ENCODE assay signal across 18 cellular contexts in genomic region chr13:109971006-109971744, GRCh38.
A peak's percentile ranks its signal among the peaks of the same experiment; 100 is the strongest.
DNase-seq lines count a peak whose midpoint lies in the region; ATAC-seq, FAIRE-seq and TF ChIP-seq lines count a peak whose summit lies in the region.
"Had no signal": no experiment of that assay in that cellular context is flagged by ENCODE, and none has a peak within 500 bp of the region (broad histone marks: within the 10 kb centered on the region; RNA-seq: fewer than 3 reads in every experiment).

No MANE protein-coding gene starts in this region.

- no peaks in the 10 kb centered on the region for H3K9me1 ChIP-seq in keratinocyte (ENCODE audit: control insufficient read depth, extremely low read depth, insufficient read depth, low read length)

- no peaks in the 10 kb centered on the region for H3K4me1 Mint-ChIP-seq in CD8-positive, alpha-beta T cell (ENCODE audit: low read depth)

- H3K4me1 ChIP-seq in keratinocyte (ENCODE audit: control insufficient read depth, extremely low read depth, insufficient read depth, low read length) (peaks cover 11% of the 10 kb centered on the region), mammary epithelial cell (ENCODE audit: insufficient read depth, low read length) (no peaks in the 10 kb centered on the region), OCI-LY7 (ENCODE audit: insufficient read depth, low read length, poor library complexity, severe bottlenecking) (no peaks in the 10 kb centered on the region)
- H3K4me1 ChIP-seq in CD8-positive, alpha-beta T cell (ENCODE audit: insufficient read depth, low read length) = no peaks in the 10 kb centered on the region

- intact Hi-C loops in mammary epithelial cell (cut with micrococcal nuclease) = no loop called here
- intact Hi-C loops in OCI-LY7 (cut with micrococcal nuclease; ENCODE audit: unreplicated experiment) = no loop called here
- intact Hi-C loops in CD8-positive, alpha-beta T cell (cut with DNase I, micrococcal nuclease) = no loop called here

- no peak for FAIRE-seq in keratinocyte (lab: Jason Lieb, UNC)
- FAIRE-seq: RCC 7860 had no signal

- H4K20me1 ChIP-seq in keratinocyte (ENCODE audit: control insufficient read depth, extremely low read depth, insufficient read depth, low read length) = no peaks in the 10 kb centered on the region
- H4K20me1 ChIP-seq in mammary epithelial cell (ENCODE audit: insufficient read depth, low read length) = no peaks in the 10 kb centered on the region
- H4K20me1 ChIP-seq in OCI-LY7 (ENCODE audit: insufficient read depth, low read length) = no peaks in the 10 kb centered on the region

- peaks cover 8% of the 10 kb centered on the region for H3K9me3 Mint-ChIP-seq in CD8-positive, alpha-beta T cell

- no peak overlapping the region for H3K27ac ChIP-seq in keratinocyte (ENCODE audit: control insufficient read depth, insufficient read depth, low read length)
- H3K27ac ChIP-seq in mammary epithelial cell (ENCODE audit: insufficient read depth, low read depth, low read length) = no peak overlapping the region
- no peak overlapping the region for H3K27ac ChIP-seq in OCI-LY7 (ENCODE audit: low read depth, low read length, poor library complexity, severe bottlenecking)
- no peak overlapping the region for H3K27ac ChIP-seq in CD8-positive, alpha-beta T cell (ENCODE audit: low read depth, low read length)

- H3K4me3 Mint-ChIP-seq in CD8-positive, alpha-beta T cell = no peak overlapping the region
- H3K4me3 Mint-ChIP-seq: HFFc6 had no signal

- POLR2A ChIA-PET in OCI-LY7 (lab: Charles Lee) = no interaction called here
- POLR2A ChIA-PET in CD8-positive, alpha-beta T cell (lab: Charles Lee) = no interaction called here

- H3K4me2 ChIP-seq in keratinocyte (ENCODE audit: control insufficient read depth, extremely low read depth, insufficient read depth, low read depth, low read length) (peak overlapping the region; percentile 46), mammary epithelial cell (ENCODE audit: insufficient read depth, low read depth, low read length) (no peak overlapping the region), OCI-LY7 (ENCODE audit: low read length) (no peak overlapping the region)

- peaks cover 5% of the 10 kb centered on the region for H3K27me3 Mint-ChIP-seq in CD8-positive, alpha-beta T cell (ENCODE audit: low read depth)

- TF ChIP-seq CTCF in keratinocyte (optimal IDR thresholded peaks at IDR 0.05 in 1 of 3, IDR thresholded peaks at IDR 0.05 in 1 of 3, conservative IDR thresholded peaks at IDR 0.05 in 1 of 3; ENCODE audit: extremely low read depth in 1 of 3, insufficient read depth in 2 of 3, low read length in 3 of 3) (no peak), mammary epithelial cell (conservative IDR thresholded peaks at IDR 0.05 in 1 of 2, IDR thresholded peaks at IDR 0.05 in 1 of 2; ENCODE audit: extremely low read depth in 1 of 2, insufficient read depth in 1 of 2, low read depth in 1 of 2, low read length in 2 of 2) (no peak), OCI-LY7 (conservative IDR thresholded peaks at IDR 0.05; ENCODE audit: low read length) (no peak)
- TF ChIP-seq CTCF in CD8-positive, alpha-beta T cell (IDR thresholded peaks at IDR 0.05) = no peak

- no peaks in the 10 kb centered on the region for H3K36me3 Mint-ChIP-seq in CD8-positive, alpha-beta T cell

- H3K36me3 ChIP-seq in keratinocyte (ENCODE audit: control insufficient read depth in 2 of 2, extremely low read depth in 1 of 2, insufficient read depth in 2 of 2, low read length in 2 of 2) (no peaks in the 10 kb centered on the region), mammary epithelial cell (ENCODE audit: insufficient read depth, low read length) (no peaks in the 10 kb centered on the region), OCI-LY7 (ENCODE audit: insufficient read depth, low read length) (no peaks in the 10 kb centered on the region)
- no peaks in the 10 kb centered on the region for H3K36me3 ChIP-seq in CD8-positive, alpha-beta T cell (ENCODE audit: insufficient read depth, low read length)

- H3K79me2 ChIP-seq in keratinocyte (ENCODE audit: control insufficient read depth, insufficient read depth, low read length) (no peaks in the 10 kb centered on the region), mammary epithelial cell (ENCODE audit: insufficient read depth, low read length) (no peaks in the 10 kb centered on the region), OCI-LY7 (ENCODE audit: insufficient read depth, low read depth, low read length) (no peaks in the 10 kb centered on the region)

- H3K27me3 ChIP-seq in keratinocyte (ENCODE audit: control insufficient read depth, extremely low read depth, insufficient read depth, low read length) (no peaks in the 10 kb centered on the region), mammary epithelial cell (ENCODE audit: insufficient read depth, low read length) (no peaks in the 10 kb centered on the region)
- no peaks in the 10 kb centered on the region for H3K27me3 ChIP-seq in CD8-positive, alpha-beta T cell (ENCODE audit: insufficient read depth, low read length)

- in situ Hi-C loops in mammary epithelial cell (cut with MboI; ENCODE audit: low sequenced_read_pairs in 2 of 2) = no loop called here

- DNase-seq in AG20443 (ENCODE audit: low spot score) = peak; percentile 59
- peak; percentile 55 for DNase-seq in GM04504 (ENCODE audit: low read depth)
- peak; percentile 20 for DNase-seq in astrocyte of the hippocampus (ENCODE audit: low read depth, low spot score)
- DNase-seq in keratinocyte (ENCODE audit: low read depth, low spot score) = no peak
- no peak for DNase-seq in mammary epithelial cell
- DNase-seq in DMS79 treated with DMSO at 0.1 percent for 48 hours (lab: John Stamatoyannopoulos, UW) = no peak
- no peak for DNase-seq in OCI-LY7 (ENCODE audit: low spot score)
- DNase-seq in CD8-positive, alpha-beta T cell = no peak
- DNase-seq: ACHN, C1 segment of cervical spinal cord, COR-L47, DMS153, GOT3, HFFc6, NCI-H345, NCI-H774, SW 1271 had no signal

- no peaks in the 10 kb centered on the region for H3K9me2 ChIP-seq in OCI-LY7 (ENCODE audit: insufficient read depth, low read length)

- no peak for ATAC-seq in CD8-positive, alpha-beta T cell

- CTCF ChIA-PET in mammary epithelial cell (lab: Charles Lee; ENCODE audit: low non-redundant PET) (interaction anchor here (0.5 kb wide), 1 partner anchor 473 kb away, joined by 3 read pairs; no protein-coding TSS in a partner anchor), OCI-LY7 (lab: Charles Lee; ENCODE audit: unreplicated experiment) (no interaction called here)
- CTCF ChIA-PET in CD8-positive, alpha-beta T cell (lab: Charles Lee) = no interaction called here

- BruUV-seq in mammary epithelial cell (replicated peaks; lab: Mats Ljungman, UMichigan) (no TSS peak), OCI-LY7 (replicated peaks; lab: Mats Ljungman, UMichigan) (no TSS peak)

- H3K27ac Mint-ChIP-seq in CD8-positive, alpha-beta T cell = no peak overlapping the region
- H3K27ac Mint-ChIP-seq: HFFc6 had no signal

- WGBS in mammary epithelial cell (ENCODE audit: low coverage, missing lambda C conversion rate) = 48% methylated on average over 11 of the region's 17 CpGs

- H3K9ac ChIP-seq in keratinocyte (ENCODE audit: control insufficient read depth, extremely low read depth, insufficient read depth, low read length) (no peak overlapping the region), mammary epithelial cell (ENCODE audit: insufficient read depth, low read length) (no peak overlapping the region)

- H3K9me3 ChIP-seq in keratinocyte (ENCODE audit: control insufficient read depth, low read depth, low read length) = no peaks in the 10 kb centered on the region
- H3K9me3 ChIP-seq in mammary epithelial cell (replicated peaks; ENCODE audit: insufficient read depth, low read length) = peaks cover 2% of the 10 kb centered on the region
- no peaks in the 10 kb centered on the region for H3K9me3 ChIP-seq in OCI-LY7 (ENCODE audit: low read length)
- no peaks in the 10 kb centered on the region for H3K9me3 ChIP-seq in CD8-positive, alpha-beta T cell (ENCODE audit: low read length)

- dilution Hi-C loops in keratinocyte (cut with MboI; ENCODE audit: extremely low pct_ligation_motif_present, low sequenced_read_pairs) (no loop called here), mammary epithelial cell (cut with HindIII; ENCODE audit: low sequenced_read_pairs) (no loop called here)

- no peak overlapping the region for H3K4me3 ChIP-seq in keratinocyte (ENCODE audit: control insufficient read depth in 2 of 3, extremely low read depth in 1 of 3, insufficient read depth in 2 of 3, low read depth in 1 of 3, low read length in 3 of 3)
- no peak overlapping the region for H3K4me3 ChIP-seq in mammary epithelial cell (replicated peaks in 1 of 3; ENCODE audit: insufficient read depth in 1 of 3, low read depth in 2 of 3, low read length in 3 of 3)
- H3K4me3 ChIP-seq in OCI-LY7 (ENCODE audit: low read depth, low read length, poor library complexity, severe bottlenecking) = no peak overlapping the region
- H3K4me3 ChIP-seq in CD8-positive, alpha-beta T cell (ENCODE audit: low read depth, low read length) = no peak overlapping the region

- H2AFZ ChIP-seq in keratinocyte (ENCODE audit: control insufficient read depth, low read length) = peak overlapping the region; percentile 59
- H2AFZ ChIP-seq in mammary epithelial cell (ENCODE audit: low read depth, low read length) = no peak overlapping the region
- H2AFZ ChIP-seq in OCI-LY7 (ENCODE audit: low read length) = no peak overlapping the region

Comparison
In these comparisons a context has a peak if more than half of its experiments do, and no peak if none do; other contexts are left out.
1. DNase-seq: peak in AG20443 (single experiment), GM04504 (single experiment) and astrocyte of the hippocampus (single experiment); none in keratinocyte (single experiment), mammary epithelial cell (single experiment), DMS79 treated with DMSO at 0.1 percent for 48 hours (single experiment), OCI-LY7 (single experiment) and CD8-positive, alpha-beta T cell (0 of 7).